Comparison of ENCODE assay signal across 9 cellular contexts in genomic region chr6:159959165-159959975, GRCh38. TPM values are rescaled to one million over a fixed set of nuclear protein-coding genes. Genes with fewer than 3 reads are reported as not detected.
DNase-seq lines count a peak whose midpoint lies in the region; ATAC-seq and TF ChIP-seq lines count a peak whose summit lies in the region.
"Had no signal": no experiment of that assay in that cellular context is flagged by ENCODE, and none has a peak within 500 bp of the region (broad histone marks: within the 10 kb centered on the region; RNA-seq: fewer than 3 reads in every experiment).

No MANE protein-coding gene starts in this region.

- no peak for TF ChIP-seq CTCF in spleen (IDR thresholded peaks at IDR 0.05 in 8 of 11, conservative IDR thresholded peaks at IDR 0.05 in 3 of 11)

- peak overlapping the region in 1 of 8 donors; percentile 36 for H3K4me3 ChIP-seq in spleen

- TF ChIP-seq POLR2A in spleen (IDR thresholded peaks at IDR 0.05): no peak

- no peaks in the 10 kb centered on the region for H3K36me3 Mint-ChIP-seq in effector memory CD8-positive, alpha-beta T cell (ENCODE audit: insufficient read depth)
- H3K36me3 Mint-ChIP-seq: T-cell had no signal

- H3K4me3 Mint-ChIP-seq in effector memory CD8-positive, alpha-beta T cell: no peak overlapping the region
- H3K4me3 Mint-ChIP-seq: T-cell had no signal

- ATAC-seq in GM19468 (IDR thresholded peaks at IDR 0.05; ENCODE audit: extremely low read depth, unreplicated experiment): peak; percentile 61
- ATAC-seq in HG03354 (IDR thresholded peaks at IDR 0.05; ENCODE audit: poor library complexity, severe bottlenecking, unreplicated experiment): peak; percentile 80
- ATAC-seq in effector memory CD8-positive, alpha-beta T cell (replicated peaks): peak; percentile 42
- no peak for ATAC-seq in HG03469 (IDR thresholded peaks at IDR 0.05; ENCODE audit: unreplicated experiment)
- ATAC-seq: T-cell had no signal

- intact Hi-C loops in spleen (cut with DNase I; ENCODE audit: low total_unique reads): no loop called here

- H3K4me1 ChIP-seq in spleen: peaks cover 0 to 35% (median 14%) of the 10 kb centered on the region in 6 donors

- DNase-seq in effector memory CD8-positive, alpha-beta T cell: no peak
- DNase-seq in spleen: peak; percentile 72
- DNase-seq in stimulated activated CD4-positive, alpha-beta T cell treated with anti-CD3 and anti-CD28 coated beads, Interleukin-15, amount 100 ng/mL, for 24 hours: no peak
- DNase-seq in dedifferentiated amniotic fluid mesenchymal stem cell (ENCODE audit: extremely low spot score): no peak
- no peak for DNase-seq in activated CD4-positive, alpha-beta T cell treated with anti-CD3 and anti-CD28 coated beads, Interleukin-2, amount 50 U/mL, for 4 hours

- no peaks in the 10 kb centered on the region for H3K4me1 Mint-ChIP-seq in effector memory CD8-positive, alpha-beta T cell (ENCODE audit: low read depth in 2 of 2)
- H3K4me1 Mint-ChIP-seq: T-cell had no signal

- 79 to 90% (median 84%) methylated on average over 6 of the region's 6 CpGs for WGBS in spleen, 5 donors

- no peak overlapping the region for H3K27ac Mint-ChIP-seq in effector memory CD8-positive, alpha-beta T cell
- H3K27ac Mint-ChIP-seq: T-cell had no signal

- H3K9me3 ChIP-seq in spleen: no peaks in the 10 kb centered on the region

- H3K27me3 Mint-ChIP-seq in effector memory CD8-positive, alpha-beta T cell: no peaks in the 10 kb centered on the region
- H3K27me3 Mint-ChIP-seq: T-cell had no signal

- H3K9me3 Mint-ChIP-seq in effector memory CD8-positive, alpha-beta T cell: no peaks in the 10 kb centered on the region
- H3K9me3 Mint-ChIP-seq: T-cell had no signal

- no peaks in the 10 kb centered on the region for H3K36me3 ChIP-seq in spleen

- H3K27ac ChIP-seq in spleen: peak overlapping the region in 7 of 8 donors; percentile 71 to 90 (median 81)

- H3K27me3 ChIP-seq in spleen (replicated peaks in 1 of 7): no peaks in the 10 kb centered on the region

RNA-seq across cellular contexts. Expression of gene IGF2R, which starts 9.5 kb away (rescaled TPM):
- 100 to 1,000 TPM; 110 to 193 (median 164) TPM for total RNA-seq in spleen
- polyA plus RNA-seq in spleen: 10 to 100 TPM in 1 of 3 donors, 1 to 10 TPM in 2; 6.9 to 13.2 (median 7.4) TPM
